ENCODE assay signal across 8 cellular contexts in the genomic region with DNA sequence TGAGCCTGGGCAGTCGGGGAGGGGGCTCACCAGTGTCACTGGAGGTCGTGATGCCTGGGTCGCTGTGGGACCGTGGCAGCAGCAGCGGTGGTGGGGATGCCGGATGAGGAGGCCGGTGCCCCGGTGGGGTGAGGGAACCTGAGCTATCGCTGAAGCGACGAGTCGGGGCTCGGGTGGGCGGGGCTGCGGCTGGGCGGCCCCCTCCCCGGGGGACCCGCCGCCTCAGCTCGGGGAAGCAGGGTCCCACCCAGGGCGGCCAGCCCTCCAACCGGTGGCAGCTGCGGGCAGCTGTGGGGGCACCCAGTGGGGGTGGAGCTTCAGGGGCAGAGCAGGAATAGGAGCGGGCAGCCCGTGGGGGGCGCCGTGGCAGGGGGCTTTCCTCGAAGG. TPM values are rescaled to one million over a fixed set of nuclear protein-coding genes. Genes with fewer than 3 reads are reported as not detected.
A peak's percentile ranks its signal among the peaks of the same experiment; 100 is the strongest.
DNase-seq lines count a peak whose midpoint lies in the region; ATAC-seq, FAIRE-seq and TF ChIP-seq lines count a peak whose summit lies in the region.

No MANE protein-coding gene starts in this region.

- H4K20me1 ChIP-seq in endothelial cell of umbilical vein (replicated peaks; ENCODE audit: control insufficient read depth, extremely low read depth, insufficient read depth, low read length): no peaks in the 10 kb centered on the region

- dilution Hi-C loops in endothelial cell of umbilical vein (cut with MboI; ENCODE audit: extremely low pct_ligation_motif_present, low sequenced_read_pairs): no loop called here

- H3K27ac ChIP-seq in endothelial cell of umbilical vein (ENCODE audit: insufficient read depth, low read depth, low read length) (no peak overlapping the region), tibial artery (peak overlapping the region; percentile 56 to 59)

- H3K9me3 Mint-ChIP-seq in activated naive CD4-positive, alpha-beta T cell treated with anti-CD3 and anti-CD28 coated beads for 36 hours: no peaks in the 10 kb centered on the region

- H3K4me1 Mint-ChIP-seq in activated naive CD4-positive, alpha-beta T cell treated with anti-CD3 and anti-CD28 coated beads for 36 hours (ENCODE audit: low read depth): peaks cover 22% of the 10 kb centered on the region

- no peak for TF ChIP-seq CTCF in endothelial cell of umbilical vein (IDR thresholded peaks at IDR 0.05; ENCODE audit: extremely low read depth in 1 of 2, insufficient read depth in 1 of 2, low read depth in 1 of 2, low read length in 2 of 2)
- no peak for TF ChIP-seq CTCF in tibial artery (IDR thresholded peaks at IDR 0.05)

- no peak for TF ChIP-seq POLR2A in endothelial cell of umbilical vein (IDR thresholded peaks at IDR 0.05; ENCODE audit: low read depth, low read length)

- peaks cover 9% of the 10 kb centered on the region for H3K79me2 ChIP-seq in endothelial cell of umbilical vein (ENCODE audit: control insufficient read depth, insufficient read depth, low read length)

- CTCF ChIA-PET in activated naive CD4-positive, alpha-beta T cell treated with anti-CD3 and anti-CD28 coated beads for 36 hours (lab: Charles Lee): interaction anchor here (0.5 to 4.2 kb wide), 34 partner anchors 9 to 494 kb away, joined by 3 to 118 read pairs (median 8); a partner anchor contains a TSS
- CTCF ChIA-PET in endothelial cell of umbilical vein (lab: Charles Lee): interaction anchor here (0.7 to 5.8 kb wide), 31 partner anchors 9 to 479 kb away, joined by 3 to 115 read pairs (median 9); a partner anchor contains a TSS

- intact Hi-C loops in activated naive CD4-positive, alpha-beta T cell treated with anti-CD3 and anti-CD28 coated beads for 36 hours (cut with micrococcal nuclease): loop anchor here (1.0 to 5.0 kb wide), 6 partner anchors 9 to 342 kb away; a partner anchor contains a TSS
- intact Hi-C loops in endothelial cell of umbilical vein (cut with micrococcal nuclease): loop anchor here (1.0 to 10.0 kb wide), 5 partner anchors 58 to 398 kb away; a partner anchor contains a TSS
- intact Hi-C loops in tibial artery (cut with DNase I; ENCODE audit: low total_unique reads): loop anchor here (2.0 to 5.0 kb wide), 2 partner anchors 72 to 343 kb away; a partner anchor contains a TSS

- peak overlapping the region; percentile 47 for H3K4me3 Mint-ChIP-seq in activated naive CD4-positive, alpha-beta T cell treated with anti-CD3 and anti-CD28 coated beads for 36 hours

- peak overlapping the region; percentile 17 for H3K4me2 ChIP-seq in endothelial cell of umbilical vein (ENCODE audit: insufficient read depth, low read length)

- H3K9ac ChIP-seq in endothelial cell of umbilical vein (replicated peaks; ENCODE audit: extremely low read depth, insufficient read depth, low read length): no peak overlapping the region

- peak; percentile 17 for ATAC-seq in HG03571 (IDR thresholded peaks at IDR 0.05; ENCODE audit: unreplicated experiment)

- no peak for DNase-seq in activated naive CD4-positive, alpha-beta T cell treated with anti-CD3 and anti-CD28 coated beads for 36 hours
- DNase-seq in activated naive CD4-positive, alpha-beta T cell (lab: John Stamatoyannopoulos, UW): no peak
- DNase-seq in endothelial cell of umbilical vein (ENCODE audit: low read depth, low spot score) (no peak), tibial artery (no peak), AG20443 (ENCODE audit: low spot score) (no peak), SIG-M5 treated with dmso at 0.1 percent for 504 hours (lab: John Stamatoyannopoulos, UW; ENCODE audit: unreplicated experiment) (no peak), A172 (ENCODE audit: low spot score) (no peak)

- no peaks in the 10 kb centered on the region for H3K9me3 ChIP-seq in endothelial cell of umbilical vein (replicated peaks; ENCODE audit: control insufficient read depth, insufficient read depth, low read length)
- H3K9me3 ChIP-seq in tibial artery: no peaks in the 10 kb centered on the region

- H3K9me1 ChIP-seq in endothelial cell of umbilical vein (replicated peaks; ENCODE audit: control insufficient read depth, extremely low read depth, insufficient read depth, low read length): no peaks in the 10 kb centered on the region

- no peak for FAIRE-seq in endothelial cell of umbilical vein (lab: Jason Lieb, UNC)

- no peak overlapping the region for H3K27ac Mint-ChIP-seq in activated naive CD4-positive, alpha-beta T cell treated with anti-CD3 and anti-CD28 coated beads for 36 hours

- POLR2A ChIA-PET in endothelial cell of umbilical vein (lab: Charles Lee): interaction anchor here (1.0 kb wide), 1 partner anchor 72 kb away, joined by 8 read pairs; no protein-coding TSS in a partner anchor

- H3K27me3 ChIP-seq in endothelial cell of umbilical vein (ENCODE audit: control insufficient read depth in 2 of 2, insufficient read depth in 2 of 2, low read length in 2 of 2) (no peaks in the 10 kb centered on the region), tibial artery (no peaks in the 10 kb centered on the region)

- H3K36me3 Mint-ChIP-seq in activated naive CD4-positive, alpha-beta T cell treated with anti-CD3 and anti-CD28 coated beads for 36 hours (ENCODE audit: low read depth): peaks cover 4% of the 10 kb centered on the region

- peaks cover 23% of the 10 kb centered on the region for H3K4me1 ChIP-seq in endothelial cell of umbilical vein (ENCODE audit: control insufficient read depth, extremely low read depth, insufficient read depth, low read length)
- H3K4me1 ChIP-seq in tibial artery: peaks cover 0 to 38% (median 31%) of the 10 kb centered on the region in 4 donors

- H3K36me3 ChIP-seq in endothelial cell of umbilical vein (ENCODE audit: control insufficient read depth in 2 of 2, extremely low read depth in 1 of 2, insufficient read depth in 2 of 2, low read length in 2 of 2) (peaks cover 3 to 14% of the 10 kb centered on the region in 2 experiments), tibial artery (peaks cover 14 to 28% (median 15%) of the 10 kb centered on the region in 3 donors)

- H3K4me3 ChIP-seq in endothelial cell of umbilical vein (replicated peaks in 1 of 3; ENCODE audit: insufficient read depth in 1 of 3, low read depth in 1 of 3, low read length in 3 of 3) (peak overlapping the region in 1 of 3 experiments; percentile 12), tibial artery (peak overlapping the region in 1 of 2 donors; percentile 19)

- BruUV-seq in endothelial cell of umbilical vein (replicated peaks; lab: Mats Ljungman, UMichigan): no TSS peak

- H2AFZ ChIP-seq in endothelial cell of umbilical vein (ENCODE audit: low read depth, low read length): peak overlapping the region; percentile 76

- no peaks in the 10 kb centered on the region for H3K27me3 Mint-ChIP-seq in activated naive CD4-positive, alpha-beta T cell treated with anti-CD3 and anti-CD28 coated beads for 36 hours (ENCODE audit: low read depth)

RNA-seq across cellular contexts. Expression of a gene that starts 5.0 kb away (rescaled TPM):
- 10 to 100 TPM; 32.1 to 32.8 TPM for total RNA-seq in activated naive CD4-positive, alpha-beta T cell treated with anti-CD3 and anti-CD28 coated beads for 36 hours
- 61.8 and 62.7 TPM in 2 replicates for total RNA-seq in endothelial cell of umbilical vein
- 26.6 and 27.4 TPM in 2 replicates for polyA plus RNA-seq in endothelial cell of umbilical vein
- 20.3 and 26.1 TPM in 2 replicates for polyA plus RNA-seq in endothelial cell of umbilical vein (2011; cell fraction: cytosol; rRNA removed)
- 23.2 and 24.1 TPM in 2 replicates for polyA plus RNA-seq in endothelial cell of umbilical vein (2011; cell fraction: nucleus; rRNA removed)
- 36.0 and 43.1 TPM in 2 replicates for polyA plus RNA-seq in endothelial cell of umbilical vein (2012)
- 12.0 and 12.6 TPM in 2 replicates for polyA minus RNA-seq in endothelial cell of umbilical vein
- polyA minus RNA-seq in endothelial cell of umbilical vein (2011; cell fraction: cytosol; rRNA and poly(A)+ RNA removed): 15.0 TPM
- 7.2 and 7.4 TPM in 2 replicates for polyA minus RNA-seq in endothelial cell of umbilical vein (2011; cell fraction: nucleus; rRNA and poly(A)+ RNA removed)
- 10.7 and 11.4 TPM in 2 replicates for total RNA-seq in A172 (2014; rRNA removed; shearing (Covaris generic))

RNA-seq across cellular contexts. Expression of a gene that starts 11.9 kb away (rescaled TPM):
- 10 to 100 TPM; 80.3 to 82.9 TPM for total RNA-seq in activated naive CD4-positive, alpha-beta T cell treated with anti-CD3 and anti-CD28 coated beads for 36 hours
- total RNA-seq in endothelial cell of umbilical vein: 80.1 and 80.8 TPM in 2 replicates
- 306 and 342 TPM in 2 replicates for polyA plus RNA-seq in endothelial cell of umbilical vein
- 157 and 171 TPM in 2 replicates for polyA plus RNA-seq in endothelial cell of umbilical vein (2011; cell fraction: cytosol; rRNA removed)
- polyA plus RNA-seq in endothelial cell of umbilical vein (2011; cell fraction: nucleus; rRNA removed): 76.5 and 78.5 TPM in 2 replicates
- 76.7 and 82.9 TPM in 2 replicates for polyA plus RNA-seq in endothelial cell of umbilical vein (2012)
- 125 and 131 TPM in 2 replicates for polyA minus RNA-seq in endothelial cell of umbilical vein
- 87.9 TPM for polyA minus RNA-seq in endothelial cell of umbilical vein (2011; cell fraction: cytosol; rRNA and poly(A)+ RNA removed)
- 22.5 and 23.7 TPM in 2 replicates for polyA minus RNA-seq in endothelial cell of umbilical vein (2011; cell fraction: nucleus; rRNA and poly(A)+ RNA removed)
- 136 and 169 TPM in 2 replicates for total RNA-seq in A172 (2014; rRNA removed; shearing (Covaris generic))

RNA-seq across cellular contexts. Expression of a gene that starts 23.1 kb away (rescaled TPM):
- 10 to 100 TPM; 52.6 to 54.5 TPM for total RNA-seq in activated naive CD4-positive, alpha-beta T cell treated with anti-CD3 and anti-CD28 coated beads for 36 hours
- 61.7 and 69.1 TPM in 2 replicates for total RNA-seq in endothelial cell of umbilical vein
- 80.9 and 84.8 TPM in 2 replicates for polyA plus RNA-seq in endothelial cell of umbilical vein
- 24.4 and 27.0 TPM in 2 replicates for polyA plus RNA-seq in endothelial cell of umbilical vein (2011; cell fraction: cytosol; rRNA removed)
- 560 and 582 TPM in 2 replicates for polyA plus RNA-seq in endothelial cell of umbilical vein (2011; cell fraction: nucleus; rRNA removed)
- 32.4 and 34.0 TPM in 2 replicates for polyA plus RNA-seq in endothelial cell of umbilical vein (2012)
- polyA minus RNA-seq in endothelial cell of umbilical vein: 83.6 and 98.2 TPM in 2 replicates
- 24.1 TPM for polyA minus RNA-seq in endothelial cell of umbilical vein (2011; cell fraction: cytosol; rRNA and poly(A)+ RNA removed)
- polyA minus RNA-seq in endothelial cell of umbilical vein (2011; cell fraction: nucleus; rRNA and poly(A)+ RNA removed): 100 and 109 TPM in 2 replicates
- total RNA-seq in A172 (2014; rRNA removed; shearing (Covaris generic)): 13.9 and 21.6 TPM in 2 replicates

RNA-seq across cellular contexts. Expression of a gene that starts 27.0 kb away (rescaled TPM):
- 1 to 10 TPM in 1 of 2 experiments, under 1 TPM in 1; 0.79 to 1.6 TPM for total RNA-seq in activated naive CD4-positive, alpha-beta T cell treated with anti-CD3 and anti-CD28 coated beads for 36 hours
- 1.8 and 3.3 TPM in 2 replicates for total RNA-seq in endothelial cell of umbilical vein
- polyA plus RNA-seq in endothelial cell of umbilical vein: 4.1 and 4.6 TPM in 2 replicates
- polyA plus RNA-seq in endothelial cell of umbilical vein (2011; cell fraction: cytosol; rRNA removed): 1.3 and 2.7 TPM in 2 replicates
- polyA plus RNA-seq in endothelial cell of umbilical vein (2011; cell fraction: nucleus; rRNA removed): 19.7 and 30.1 TPM in 2 replicates
- 1.5 and 1.6 TPM in 2 replicates for polyA plus RNA-seq in endothelial cell of umbilical vein (2012)
- 2.8 and 4.9 TPM in 2 replicates for polyA minus RNA-seq in endothelial cell of umbilical vein
- 4.5 TPM for polyA minus RNA-seq in endothelial cell of umbilical vein (2011; cell fraction: cytosol; rRNA and poly(A)+ RNA removed)
- polyA minus RNA-seq in endothelial cell of umbilical vein (2011; cell fraction: nucleus; rRNA and poly(A)+ RNA removed): 3.3 and 3.5 TPM in 2 replicates
- 0.98 and 1.0 TPM in 2 replicates for total RNA-seq in A172 (2014; rRNA removed; shearing (Covaris generic))

RNA-seq across cellular contexts. Expression of a gene that starts 41.7 kb away (rescaled TPM):
- 10 to 100 TPM; 46.8 to 47.4 TPM for total RNA-seq in activated naive CD4-positive, alpha-beta T cell treated with anti-CD3 and anti-CD28 coated beads for 36 hours
- total RNA-seq in endothelial cell of umbilical vein: 49.1 and 53.0 TPM in 2 replicates
- polyA plus RNA-seq in endothelial cell of umbilical vein: 109 and 137 TPM in 2 replicates
- polyA plus RNA-seq in endothelial cell of umbilical vein (2011; cell fraction: cytosol; rRNA removed): 83.3 and 90.2 TPM in 2 replicates
- 45.5 and 50.8 TPM in 2 replicates for polyA plus RNA-seq in endothelial cell of umbilical vein (2011; cell fraction: nucleus; rRNA removed)
- polyA plus RNA-seq in endothelial cell of umbilical vein (2012): 56.9 and 61.7 TPM in 2 replicates
- 44.4 and 56.0 TPM in 2 replicates for polyA minus RNA-seq in endothelial cell of umbilical vein
- 63.1 TPM for polyA minus RNA-seq in endothelial cell of umbilical vein (2011; cell fraction: cytosol; rRNA and poly(A)+ RNA removed)
- 14.8 and 20.2 TPM in 2 replicates for polyA minus RNA-seq in endothelial cell of umbilical vein (2011; cell fraction: nucleus; rRNA and poly(A)+ RNA removed)
- total RNA-seq in A172 (2014; rRNA removed; shearing (Covaris generic)): 85.8 and 110 TPM in 2 replicates
